ENCODE assay signal across 16 cellular contexts in genomic region chr16:84524346-84524920, GRCh38.
"Had no signal": no experiment of that assay in that cellular context is flagged by ENCODE, and none has a peak within 500 bp of the region (broad histone marks: within the 10 kb centered on the region; RNA-seq: fewer than 3 reads in every experiment).

No MANE protein-coding gene starts in this region.

- H3K4me3 Mint-ChIP-seq: activated CD4-positive, alpha-beta T cell treated with anti-CD3 and anti-CD28 coated beads, Interleukin-2, amount 10 ng/mL, durations not matched to agents 7 days and 5 days; natural killer cell treated with Interleukin-12 subunit alpha and Interleukin-12 subunit beta and Interleukin-15 and Interleukin-18, amount 100 ng/mL, for 72 hours had no signal

- DNase-seq: activated CD4-positive, alpha-beta T cell treated with anti-CD3 and anti-CD28 coated beads, Interleukin-2, amount 10 ng/mL, durations not matched to agents 7 days and 5 days; activated CD4-positive, CD25-positive, alpha-beta regulatory T cell; activated naive CD4-positive, alpha-beta T cell treated with anti-CD3 and anti-CD28 coated beads, Interleukin-2, amount 50 U/mL, for 16 hours; dorsolateral prefrontal cortex; hypothalamus; lower lobe of right lung; occipital lobe; stimulated activated CD8-positive, alpha-beta memory T cell treated with anti-CD3 and anti-CD28 coated beads, Interleukin-4, amount 100 ng/mL, for 48 hours; stimulated activated naive CD4-positive, alpha-beta T cell treated with Interleukin-2 at 50 U/mL for 16 hours; T-helper 9 cell; transverse colon; uterus had no signal

- H3K4me3 ChIP-seq: cardiac muscle cell, dorsolateral prefrontal cortex, lower lobe of right lung, suprapubic skin, transverse colon, uterus had no signal

- FAIRE-seq: keratinocyte had no signal

- H3K27me3 Mint-ChIP-seq: activated CD4-positive, alpha-beta T cell treated with anti-CD3 and anti-CD28 coated beads, Interleukin-2, amount 10 ng/mL, durations not matched to agents 7 days and 5 days had no signal

- H3K27ac Mint-ChIP-seq: activated CD4-positive, alpha-beta T cell treated with anti-CD3 and anti-CD28 coated beads, Interleukin-2, amount 10 ng/mL, durations not matched to agents 7 days and 5 days; natural killer cell treated with Interleukin-12 subunit alpha and Interleukin-12 subunit beta and Interleukin-15 and Interleukin-18, amount 100 ng/mL, for 72 hours had no signal

- H3K36me3 ChIP-seq: cardiac muscle cell, lower lobe of right lung, suprapubic skin, transverse colon, uterus had no signal

- H3K9me3 ChIP-seq: lower lobe of right lung, suprapubic skin, transverse colon, uterus had no signal

- H3K27ac ChIP-seq: cardiac muscle cell, dorsolateral prefrontal cortex, lower lobe of right lung, suprapubic skin, transverse colon, uterus had no signal

- ATAC-seq: natural killer cell treated with Interleukin-12 subunit alpha and Interleukin-12 subunit beta and Interleukin-15 and Interleukin-18, amount 100 ng/mL, for 72 hours had no signal

- H3K27me3 ChIP-seq: cardiac muscle cell, dorsolateral prefrontal cortex, suprapubic skin, transverse colon, uterus had no signal
